Comparison of ENCODE assay signal across 8 cellular contexts in the genomic region with DNA sequence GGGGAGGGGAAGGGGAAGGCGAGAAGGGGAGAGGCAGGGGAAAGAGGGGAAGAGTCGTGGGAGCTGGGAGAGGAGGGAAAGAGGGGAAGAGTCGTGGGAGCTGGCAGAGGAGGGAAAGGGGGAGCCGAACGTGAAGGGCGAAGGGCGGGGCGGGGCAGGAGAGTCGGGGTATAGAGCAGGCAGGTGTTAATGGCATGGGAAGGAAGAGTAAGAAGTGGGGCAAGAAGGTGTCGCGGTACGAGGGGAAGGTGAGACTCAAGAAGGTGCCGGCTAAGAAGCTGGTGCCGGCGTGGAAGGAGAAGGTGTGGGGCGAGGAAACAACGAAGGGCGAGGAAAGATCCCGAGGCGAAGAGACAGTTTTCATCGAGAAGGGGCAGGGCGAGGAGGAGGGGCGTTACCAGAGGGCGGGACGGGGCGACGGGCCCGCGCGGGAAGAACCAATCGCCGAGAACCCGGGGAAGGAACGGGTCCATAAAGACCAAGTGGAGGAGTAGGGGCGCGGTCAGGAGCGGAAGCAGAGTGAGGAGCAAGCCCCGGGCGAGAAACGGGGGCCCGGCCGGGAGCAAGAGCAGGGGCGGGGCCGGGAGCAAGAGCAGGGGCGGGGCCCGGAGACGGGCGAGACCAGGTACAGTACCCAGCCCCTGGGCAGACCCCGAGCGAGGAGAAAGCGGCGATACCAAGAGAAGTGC. TPM values are rescaled to one million over a fixed set of nuclear protein-coding genes. Genes with fewer than 3 reads are reported as not detected.
DNase-seq lines count a peak whose midpoint lies in the region; ATAC-seq and TF ChIP-seq lines count a peak whose summit lies in the region.

No MANE protein-coding gene starts in this region.

- POLR2A ChIA-PET in T-cell (lab: Charles Lee): interaction anchor here (0.5 to 1.0 kb wide), 4 partner anchors 38 to 96 kb away, joined by 3 to 5 read pairs (median 4); partner anchors contain the start of genes FAM98C (in 1 of the 2) and PSMD8 (in 1 of the 2)

- H3K27ac Mint-ChIP-seq in T-cell: peak overlapping the region; percentile 93 to 98

- CTCF ChIA-PET in T-cell (lab: Charles Lee): interaction anchor here in 1 of 2 donors (0.7 to 1.7 kb wide), 5 partner anchors 38 to 429 kb away, joined by 3 to 28 read pairs (median 7); partner anchors contain the start of genes FAM98C, PSMD8, SIPA1L3 and SPINT2

- TF ChIP-seq CTCF in GM13976 (IDR thresholded peaks at IDR 0.05; ENCODE audit: borderline replicate concordance, control extremely low read depth, extremely low read depth, insufficient read depth, missing control alignments): no peak
- no peak for TF ChIP-seq CTCF in adrenal gland (IDR thresholded peaks at IDR 0.05)
- TF ChIP-seq CTCF in heart right ventricle (IDR thresholded peaks at IDR 0.05): no peak
- no peak for TF ChIP-seq CTCF in upper lobe of left lung (IDR thresholded peaks at IDR 0.05)

- in situ Hi-C loops in GM13976 (cut with MboI; ENCODE audit: low sequenced_read_pairs, unreplicated experiment): loop anchor here (10.0 kb wide), 1 partner anchor 441 kb away; no protein-coding TSS in a partner anchor

- H3K4me3 ChIP-seq in adrenal gland (peak overlapping the region; percentile 32 to 89 (median 62)), heart right ventricle (peak overlapping the region; percentile 12 to 87 (median 76)), upper lobe of left lung (peak overlapping the region; percentile 80 to 95 (median 91))

- no peak for TF ChIP-seq EP300 in upper lobe of left lung (IDR thresholded peaks at IDR 0.05)

- TF ChIP-seq POLR2A in adrenal gland (IDR thresholded peaks at IDR 0.05) (peak in 1 of 2 donors; percentile 67), upper lobe of left lung (IDR thresholded peaks at IDR 0.05) (peak in 1 of 4 donors; percentile 67)

- H3K9me3 ChIP-seq in adrenal gland (replicated peaks in 1 of 3) (no peaks in the 10 kb centered on the region), heart right ventricle (no peaks in the 10 kb centered on the region), upper lobe of left lung (no peaks in the 10 kb centered on the region)

- no peaks in the 10 kb centered on the region for H3K9me3 Mint-ChIP-seq in T-cell

- ATAC-seq in HG02852 (IDR thresholded peaks at IDR 0.05; ENCODE audit: unreplicated experiment) (peak; percentile 71), T-cell (replicated peaks in 1 of 4) (peak; percentile 74 to 77 (median 76)), heart right ventricle (peak; percentile 88 to 96 (median 94)), upper lobe of left lung (ENCODE audit: low FRiP score in 2 of 2) (peak; percentile 96)

- H3K4me1 Mint-ChIP-seq in T-cell: peaks cover 13 to 17% (median 14%) of the 10 kb centered on the region in 3 donors

- 0 to 1% (median 0%) methylated on average over 44 to 52 of the region's 52 CpGs for WGBS in adrenal gland, 4 donors
- 1% methylated on average over 51 to 52 of the region's 52 CpGs for WGBS in heart right ventricle, 2 donors
- WGBS in upper lobe of left lung, 2 donors: 1% methylated on average over 52 of the region's 52 CpGs

- intact Hi-C loops in adrenal gland (cut with DNase I) (loop anchor here in 1 of 2 donors (2.0 to 5.0 kb wide), 2 partner anchors 36 to 103 kb away; partner anchors contain the start of gene PSMD8), heart right ventricle (cut with DNase I) (loop anchor here in 9 of 10 donors (1.0 to 10.0 kb wide), 12 partner anchors 36 to 437 kb away; partner anchors contain the start of genes PSMD8 (in 8 of the 9), SIPA1L3 (in 3 of the 9) and WDR87 (in 3 of the 9)), posterior vena cava (cut with DNase I) (loop anchor here (2.0 kb wide), 2 partner anchors 91 to 103 kb away; no protein-coding TSS in a partner anchor)

- H3K27me3 ChIP-seq in adrenal gland (no peaks in the 10 kb centered on the region), heart right ventricle (no peaks in the 10 kb centered on the region), upper lobe of left lung (no peaks in the 10 kb centered on the region)

- H3K36me3 Mint-ChIP-seq in T-cell: peaks cover 6% of the 10 kb centered on the region

- no peaks in the 10 kb centered on the region for H3K36me3 ChIP-seq in adrenal gland (replicated peaks in 1 of 2)
- H3K36me3 ChIP-seq in heart right ventricle: peaks cover 0 to 12% (median 0%) of the 10 kb centered on the region in 9 donors
- no peaks in the 10 kb centered on the region for H3K36me3 ChIP-seq in upper lobe of left lung

- DNase-seq in GM13976 (ENCODE audit: low spot score) (peak; percentile 95), NCI-H146 (lab: John Stamatoyannopoulos, UW) (peak; percentile 99), T-cell (peak; percentile 87 to 96 (median 93)), adrenal gland (peak; percentile 94 to 99 (median 98)), heart right ventricle (peak; percentile 94 to 95), posterior vena cava (ENCODE audit: low spot score) (peak; percentile 99), upper lobe of left lung (peak; percentile 97 to 99)

- H3K4me3 Mint-ChIP-seq in T-cell: peak overlapping the region; percentile 88 to 93 (median 90)

- H3K4me1 ChIP-seq in adrenal gland (replicated peaks in 1 of 2) (peaks cover 0 to 5% of the 10 kb centered on the region in 2 donors), heart right ventricle (peaks cover 0 to 12% (median 9%) of the 10 kb centered on the region in 9 donors), upper lobe of left lung (peaks cover 7 to 18% (median 12%) of the 10 kb centered on the region in 4 donors)

- H3K27me3 Mint-ChIP-seq in T-cell: no peaks in the 10 kb centered on the region

- H3K27ac ChIP-seq in adrenal gland (peak overlapping the region; percentile 81 to 97 (median 94)), heart right ventricle (peak overlapping the region; percentile 83 to 95 (median 92)), upper lobe of left lung (peak overlapping the region; percentile 93 to 99 (median 97))

RNA-seq across cellular contexts. Expression of gene CATSPERG, which starts 0.5 kb away (rescaled TPM):
- total RNA-seq in T-cell (10 to 100 TPM; 11.1 to 27.2 (median 21.2) TPM), adrenal gland (1 to 10 TPM in 7 of 8 donors, under 1 TPM in 1; 0.30 to 8.8 (median 3.2) TPM), heart right ventricle (1 to 10 TPM in 5 of 10 donors, under 1 TPM in 5; 0.74 to 4.9 (median 1.1) TPM), posterior vena cava (1 to 10 TPM; 2.3 to 4.0 TPM), upper lobe of left lung (10 to 100 TPM in 3 of 6 donors, 1 to 10 TPM in 3; 4.4 to 48.2 (median 10.5) TPM)
- polyA plus RNA-seq in adrenal gland (1 to 10 TPM; 1.5 to 3.7 (median 2.1) TPM), heart right ventricle (1 to 10 TPM; 1.1 to 2.5 TPM)

RNA-seq across cellular contexts. Expression of gene KCNK6, which starts 16.4 kb away (rescaled TPM):
- total RNA-seq in T-cell (10 to 100 TPM in 3 of 5 donors, 1 to 10 TPM in 2; 4.8 to 12.9 (median 12.6) TPM), adrenal gland (1 to 10 TPM; 2.6 to 5.4 (median 4.3) TPM), heart right ventricle (10 to 100 TPM in 6 of 10 donors, 1 to 10 TPM in 4; 4.5 to 31.6 (median 13.7) TPM), posterior vena cava (10 to 100 TPM; 10.2 to 14.5 TPM), upper lobe of left lung (10 to 100 TPM in 4 of 6 donors, 1 to 10 TPM in 2; 6.8 to 22.0 (median 12.0) TPM)
- polyA plus RNA-seq in adrenal gland (1 to 10 TPM; 2.2 to 6.0 (median 2.7) TPM), heart right ventricle (1 to 10 TPM; 5.1 to 8.0 TPM)

RNA-seq across cellular contexts. Expression of gene YIF1B, which starts 20.3 kb away (rescaled TPM):
- total RNA-seq in T-cell: 10 to 100 TPM; 28.1 to 39.1 (median 34.1) TPM
- 10 to 100 TPM; 31.0 to 57.0 (median 37.7) TPM for total RNA-seq in adrenal gland
- polyA plus RNA-seq in adrenal gland: 10 to 100 TPM; 23.5 to 53.0 (median 42.1) TPM
- total RNA-seq in heart right ventricle: 10 to 100 TPM; 24.3 to 42.9 (median 30.2) TPM
- 100 to 1,000 TPM in 1 of 2 donors, 10 to 100 TPM in 1; 47.2 to 115 TPM for polyA plus RNA-seq in heart right ventricle
- 10 to 100 TPM; 16.5 to 23.2 TPM for total RNA-seq in posterior vena cava
- 10 to 100 TPM; 15.3 to 45.8 (median 29.8) TPM for total RNA-seq in upper lobe of left lung

RNA-seq across cellular contexts. Expression of gene C19orf33, which starts 32.0 kb away (rescaled TPM):
- total RNA-seq in T-cell (1 to 10 TPM in 2 of 5 donors, under 1 TPM in 1, not detected in 2; 0.56 to 1.4 (median 1.3) TPM), adrenal gland (1 to 10 TPM in 5 of 8 donors, under 1 TPM in 1, not detected in 2; 0.88 to 7.6 (median 3.1) TPM), heart right ventricle (10 to 100 TPM in 1 of 10 donors, 1 to 10 TPM in 7, not detected in 2; 2.2 to 37.9 (median 3.7) TPM), posterior vena cava (1 to 10 TPM; 1.1 to 1.2 TPM), upper lobe of left lung (100 to 1,000 TPM in 4 of 6 donors, 10 to 100 TPM in 2; 65.0 to 251 (median 144) TPM)
- polyA plus RNA-seq in adrenal gland (10 to 100 TPM in 2 of 3 donors, not detected in 1; 33.7 to 46.2 TPM), heart right ventricle (100 to 1,000 TPM in 1 of 2 donors, 10 to 100 TPM in 1; 24.9 to 133 TPM)

RNA-seq across cellular contexts. Expression of gene PSMD8, which starts 38.3 kb away (rescaled TPM):
- total RNA-seq in T-cell (10 to 100 TPM; 76.4 to 95.2 (median 85.8) TPM), adrenal gland (100 to 1,000 TPM; 121 to 330 (median 205) TPM), heart right ventricle (100 to 1,000 TPM; 234 to 426 (median 302) TPM), posterior vena cava (100 to 1,000 TPM; 121 to 139 TPM), upper lobe of left lung (100 to 1,000 TPM in 4 of 6 donors, 10 to 100 TPM in 2; 66.0 to 213 (median 121) TPM)
- polyA plus RNA-seq in adrenal gland (100 to 1,000 TPM in 1 of 3 donors, 10 to 100 TPM in 2; 53.1 to 268 (median 64.5) TPM), heart right ventricle (100 to 1,000 TPM; 113 to 513 TPM)

Comparison
In these comparisons a context has a peak if more than half of its experiments do, and no peak if none do; other contexts are left out.
1. Peak in every context shown above with its lines: DNase-seq, ATAC-seq, H3K4me3 ChIP-seq and H3K27ac ChIP-seq.